In the genomic region with DNA sequence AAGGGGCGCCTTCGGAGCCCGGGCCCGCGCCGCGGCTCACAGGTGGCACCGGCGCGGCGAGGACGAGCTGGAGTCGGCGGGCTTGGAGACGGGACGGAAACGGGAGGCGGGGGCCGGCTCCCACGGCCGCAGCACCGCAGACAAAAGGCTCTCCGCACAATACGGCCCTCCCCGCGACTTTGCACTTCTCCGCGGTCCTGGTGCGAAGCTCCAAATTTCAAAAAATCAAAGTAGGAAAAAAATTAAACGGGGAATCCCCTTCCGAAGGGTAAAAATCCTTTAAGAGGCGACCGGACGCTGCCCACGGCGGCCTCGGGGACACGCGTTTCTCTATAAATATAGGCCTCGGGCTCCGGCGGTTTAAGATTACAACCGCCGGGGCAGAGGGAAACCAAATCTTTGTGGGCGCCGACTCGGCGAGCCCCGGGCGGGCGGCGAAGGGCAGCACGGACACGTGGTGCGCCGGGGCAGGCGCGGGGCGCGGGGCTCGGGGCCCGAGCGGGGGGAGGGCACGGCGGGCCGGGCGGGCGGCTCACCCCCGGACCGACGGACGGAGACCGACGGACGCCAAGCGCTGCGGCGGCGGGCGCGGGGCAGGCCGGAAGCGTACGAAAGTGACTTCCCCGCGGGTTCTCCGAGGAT, we compare ENCODE assay signal across 8 cellular contexts. TPM values are rescaled to one million over a fixed set of nuclear protein-coding genes. Genes with fewer than 3 reads are reported as not detected.
DNase-seq lines count a peak whose midpoint lies in the region; ATAC-seq and TF ChIP-seq lines count a peak whose summit lies in the region.

No MANE protein-coding gene starts in this region.

- H3K27me3 Mint-ChIP-seq in naive thymus-derived CD8-positive, alpha-beta T cell = no peaks in the 10 kb centered on the region

- DNase-seq in ELF-1 (ENCODE audit: low read depth, low spot score) = peak; percentile 23
- peak; percentile 37 for DNase-seq in activated CD8-positive, alpha-beta memory T cell treated with anti-CD3 and anti-CD28 coated beads, Interleukin-2, amount 50 U/mL, for 4 hours
- no peak for DNase-seq in esophagus squamous epithelium (lab: John Stamatoyannopoulos, UW)
- peak in 7 of 10 donors; percentile 5 to 40 (median 31) for DNase-seq in naive thymus-derived CD8-positive, alpha-beta T cell
- no peak for DNase-seq in vagina (ENCODE audit: extremely low spot score in 2 of 2)
- no peak for DNase-seq in omental fat pad (ENCODE audit: low spot score)

- H3K36me3 Mint-ChIP-seq in naive thymus-derived CD8-positive, alpha-beta T cell = peaks cover 0 to 36% (median 0%) of the 10 kb centered on the region in 3 donors

- H2AFZ ChIP-seq in Loucy (ENCODE audit: low read length) = peak overlapping the region; percentile 51; the same call in 1 of the 2 replicates

- TF ChIP-seq POLR2A in esophagus squamous epithelium (IDR thresholded peaks at IDR 0.05) (no peak), vagina (IDR thresholded peaks at IDR 0.05) (no peak)

- H3K4me3 ChIP-seq in Loucy (ENCODE audit: low read length, poor library complexity, severe bottlenecking) (peak overlapping the region; percentile 89), esophagus squamous epithelium (peak overlapping the region; percentile 65 to 97 (median 72)), vagina (peak overlapping the region; percentile 93 to 97)

- peaks cover 49% of the 10 kb centered on the region for H4K20me1 ChIP-seq in Loucy (ENCODE audit: insufficient read depth, low read length, poor library complexity, severe bottlenecking)

- H3K4me2 ChIP-seq in Loucy (ENCODE audit: low read depth, low read length, poor library complexity, severe bottlenecking) = peak overlapping the region; percentile 99

- no peaks in the 10 kb centered on the region for H3K9me3 Mint-ChIP-seq in naive thymus-derived CD8-positive, alpha-beta T cell

- ATAC-seq in GM21723 (IDR thresholded peaks at IDR 0.05; ENCODE audit: unreplicated experiment) (peak; percentile 46), omental fat pad (ENCODE audit: low FRiP score) (no peak)
- peak; percentile 17 to 48 for ATAC-seq in naive thymus-derived CD8-positive, alpha-beta T cell

- no peaks in the 10 kb centered on the region for H3F3A ChIP-seq in Loucy (ENCODE audit: low read depth)

- H3K36me3 ChIP-seq in Loucy (ENCODE audit: insufficient read depth, low read length) = peaks cover 17% of the 10 kb centered on the region
- H3K36me3 ChIP-seq in esophagus squamous epithelium = peaks cover 8 to 32% (median 9%) of the 10 kb centered on the region in 3 donors
- H3K36me3 ChIP-seq in vagina = peaks cover 0 to 18% of the 10 kb centered on the region in 2 donors

- H3K9me3 ChIP-seq in Loucy (ENCODE audit: insufficient read depth, low read depth, low read length) (no peaks in the 10 kb centered on the region), esophagus squamous epithelium (no peaks in the 10 kb centered on the region), vagina (no peaks in the 10 kb centered on the region)

- intact Hi-C loops in esophagus squamous epithelium (cut with DNase I) (no loop called here), vagina (cut with DNase I) (no loop called here)

- H3K27ac ChIP-seq in esophagus squamous epithelium (peak overlapping the region; percentile 89 to 94 (median 92)), vagina (peak overlapping the region; percentile 81)

- H3K9me2 ChIP-seq in Loucy (replicated peaks; ENCODE audit: low read depth, low read length) = no peaks in the 10 kb centered on the region

- H3K4me1 ChIP-seq in Loucy (ENCODE audit: insufficient read depth, low read length, poor library complexity, severe bottlenecking) = peaks cover 37% of the 10 kb centered on the region
- H3K4me1 ChIP-seq in esophagus squamous epithelium = peaks cover 20 to 40% (median 23%) of the 10 kb centered on the region in 3 donors
- peaks cover 37% of the 10 kb centered on the region for H3K4me1 ChIP-seq in vagina

- H3K9ac ChIP-seq in Loucy (ENCODE audit: low read depth, low read length, poor library complexity, severe bottlenecking) = peak overlapping the region; percentile 97

- no peaks in the 10 kb centered on the region for H3K27me3 ChIP-seq in Loucy (ENCODE audit: insufficient read depth, low read length, poor library complexity, severe bottlenecking)
- no peaks in the 10 kb centered on the region for H3K27me3 ChIP-seq in esophagus squamous epithelium
- no peaks in the 10 kb centered on the region for H3K27me3 ChIP-seq in vagina

- H3K4me3 Mint-ChIP-seq in naive thymus-derived CD8-positive, alpha-beta T cell = peak overlapping the region; percentile 84 to 94 (median 92)

- TF ChIP-seq CTCF in Loucy (conservative IDR thresholded peaks at IDR 0.05; ENCODE audit: low read length) (no peak), esophagus squamous epithelium (IDR thresholded peaks at IDR 0.05) (no peak), vagina (IDR thresholded peaks at IDR 0.05) (no peak), omental fat pad (IDR thresholded peaks at IDR 0.05) (no peak)

- POLR2A ChIA-PET in naive thymus-derived CD8-positive, alpha-beta T cell (lab: Charles Lee) = interaction anchor here (1.5 to 2.9 kb wide), 3 partner anchors 16 to 167 kb away, joined by 3 to 18 read pairs (median 8); a partner anchor contains a TSS

- WGBS in esophagus squamous epithelium, 2 donors = 0% methylated on average over 32 to 47 of the region's 87 CpGs

- peak overlapping the region in 9 of 10 donors; percentile 75 to 97 (median 94) for H3K27ac Mint-ChIP-seq in naive thymus-derived CD8-positive, alpha-beta T cell

- peaks cover 17 to 44% (median 43%) of the 10 kb centered on the region in 4 donors for H3K4me1 Mint-ChIP-seq in naive thymus-derived CD8-positive, alpha-beta T cell

- peaks cover 56% of the 10 kb centered on the region for H3K79me2 ChIP-seq in Loucy (ENCODE audit: insufficient read depth, low read length)

RNA-seq across cellular contexts. Expression of a gene that starts 0.5 kb away (rescaled TPM):
- total RNA-seq in esophagus squamous epithelium (100 to 1,000 TPM in 2 of 4 donors, 10 to 100 TPM in 2; 72.2 to 165 (median 92.0) TPM), vagina (171 TPM), omental fat pad (100 to 1,000 TPM; 142 to 379 (median 186) TPM)
- total RNA-seq in naive thymus-derived CD8-positive, alpha-beta T cell = 100 to 1,000 TPM; 287 to 297 TPM
- polyA plus RNA-seq in naive thymus-derived CD8-positive, alpha-beta T cell = 10 to 100 TPM; 28.7 to 44.9 (median 37.2) TPM

Comparison
In these comparisons a context has a peak if more than half of its experiments do, and no peak if none do; other contexts are left out.
1. DNase-seq: peak in ELF-1 (single experiment), activated CD8-positive, alpha-beta memory T cell treated with anti-CD3 and anti-CD28 coated beads, Interleukin-2, amount 50 U/mL, for 4 hours (single experiment) and naive thymus-derived CD8-positive, alpha-beta T cell (7 of 10); none in esophagus squamous epithelium (single experiment), vagina (0 of 2) and omental fat pad (single experiment).
2. Peak in every context shown above with its lines, with median percentiles within 50 percentile points of each other: H3K4me3 ChIP-seq.